In the genomic region with DNA sequence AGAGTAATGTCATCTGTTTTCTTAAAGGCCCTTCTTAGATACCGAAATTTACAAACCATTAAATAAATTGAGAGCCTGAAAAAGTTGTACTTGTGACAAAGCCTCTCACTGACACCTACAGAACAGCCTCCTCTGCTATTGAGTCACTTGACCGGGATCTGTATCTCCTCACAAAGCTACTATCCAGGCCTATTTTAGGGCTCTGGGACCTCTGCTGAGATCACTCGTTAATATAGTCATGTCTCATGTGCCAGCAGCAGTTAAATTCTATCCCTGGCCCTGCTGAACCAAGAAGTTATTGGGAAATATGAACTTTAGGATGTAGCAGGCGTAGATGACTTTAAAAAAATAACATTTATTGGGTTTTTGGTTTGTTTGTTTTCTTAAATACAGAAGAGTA, we compare ENCODE assay signal across 21 cellular contexts.
"Had no signal": no experiment of that assay in that cellular context is flagged by ENCODE, and none has a peak within 500 bp of the region (broad histone marks: within the 10 kb centered on the region; RNA-seq: fewer than 3 reads in every experiment).

No MANE protein-coding gene starts in this region.

- H2AFZ ChIP-seq: hepatocyte had no signal

- H3K9me3 ChIP-seq: ascending aorta, breast epithelium, gastroesophageal sphincter, right lobe of liver, stomach, thoracic aorta had no signal

- H3K27ac Mint-ChIP-seq: activated CD8-positive, alpha-beta memory T cell treated with anti-CD3 and anti-CD28 coated beads, Interleukin-2, amount 10 ng/mL, durations not matched to agents 7 days and 5 days; endodermal cell had no signal

- H3K27me3 ChIP-seq: ascending aorta, breast epithelium, gastroesophageal sphincter, hepatocyte, right lobe of liver, stomach had no signal

- H3K4me2 ChIP-seq: hepatocyte had no signal

- H3K9me3 Mint-ChIP-seq: endodermal cell; natural killer cell treated with Interleukin-12 subunit alpha and Interleukin-12 subunit beta and Interleukin-15 and Interleukin-18, amount 100 ng/mL, for 72 hours had no signal

- ATAC-seq: activated CD8-positive, alpha-beta memory T cell treated with anti-CD3 and anti-CD28 coated beads, Interleukin-2, amount 10 ng/mL, durations not matched to agents 7 days and 5 days; gastroesophageal sphincter; left lobe of liver; natural killer cell treated with Interleukin-12 subunit alpha and Interleukin-12 subunit beta and Interleukin-15 and Interleukin-18, amount 100 ng/mL, for 72 hours; right lobe of liver had no signal

- H3K4me3 ChIP-seq: ascending aorta, breast epithelium, gastroesophageal sphincter, hepatocyte, right lobe of liver, SK-N-MC, stomach, thoracic aorta had no signal

- H3K27ac ChIP-seq: ascending aorta, breast epithelium, gastroesophageal sphincter, hepatocyte, right lobe of liver, SK-N-MC, stomach, thoracic aorta, WERI-Rb-1 had no signal

- H3K27me3 Mint-ChIP-seq: activated CD8-positive, alpha-beta memory T cell treated with anti-CD3 and anti-CD28 coated beads, Interleukin-2, amount 10 ng/mL, durations not matched to agents 7 days and 5 days; natural killer cell treated with Interleukin-12 subunit alpha and Interleukin-12 subunit beta and Interleukin-15 and Interleukin-18, amount 100 ng/mL, for 72 hours had no signal

- H3K4me3 Mint-ChIP-seq: activated CD8-positive, alpha-beta memory T cell treated with anti-CD3 and anti-CD28 coated beads, Interleukin-2, amount 10 ng/mL, durations not matched to agents 7 days and 5 days; endodermal cell; natural killer cell treated with Interleukin-12 subunit alpha and Interleukin-12 subunit beta and Interleukin-15 and Interleukin-18, amount 100 ng/mL, for 72 hours had no signal

- H3K4me1 ChIP-seq: ascending aorta, breast epithelium, gastroesophageal sphincter, right lobe of liver, stomach had no signal

- H3K79me2 ChIP-seq: hepatocyte had no signal

- DNase-seq: activated CD4-positive, alpha-beta T cell treated with anti-CD3 and anti-CD28 coated beads, Interleukin-2, amount 50 U/mL, for 48 hours; activated CD8-positive, alpha-beta memory T cell treated with anti-CD3 and anti-CD28 coated beads, Interleukin-2, amount 10 ng/mL, durations not matched to agents 7 days and 5 days; activated effector memory CD4-positive, alpha-beta T cell treated with Interleukin-2 at 50 U/mL for 16 hours; activated T-cell treated with anti-CD3 and anti-CD28 coated beads, Interleukin-2, amount 50 U/mL, for 1 hour; endodermal cell; islet precursor cell; nucleus accumbens; right lobe of liver; stimulated activated CD4-positive, alpha-beta T cell treated with anti-CD3 and anti-CD28 coated beads, Interleukin-1b, Interleukin-23, amount 100 ng/mL, for 48 hours; stomach; T-helper 1 cell; T1000; WERI-Rb-1 had no signal

- H3K4me1 Mint-ChIP-seq: activated CD8-positive, alpha-beta memory T cell treated with anti-CD3 and anti-CD28 coated beads, Interleukin-2, amount 10 ng/mL, durations not matched to agents 7 days and 5 days; endodermal cell had no signal
